10 cellular contexts compared by ENCODE assay signal in genomic region chr11:101126551-101127347, GRCh38. TPM values are rescaled to one million over a fixed set of nuclear protein-coding genes. Genes with fewer than 3 reads are reported as not detected.
A peak's percentile ranks its signal among the peaks of the same experiment; 100 is the strongest.
DNase-seq lines count a peak whose midpoint lies in the region; ATAC-seq, FAIRE-seq and TF ChIP-seq lines count a peak whose summit lies in the region.
"Had no signal": no experiment of that assay in that cellular context is flagged by ENCODE, and none has a peak within 500 bp of the region (broad histone marks: within the 10 kb centered on the region; RNA-seq: fewer than 3 reads in every experiment).

No MANE protein-coding gene starts in this region.

- H3K18ac ChIP-seq in mesenchymal stem cell (ENCODE audit: low read depth in 1 of 2, low read length in 2 of 2), result no peak overlapping the region

- ATAC-seq in activated CD8-positive, alpha-beta T cell treated with anti-CD3 and anti-CD28 coated beads, Interleukin-2, amount 10 ng/mL, durations not matched to agents 7 days and 5 days, result no peak
- no peak for ATAC-seq in activated CD8-positive, alpha-beta T cell treated with anti-CD3 and anti-CD28 coated beads for 36 hours
- ATAC-seq in upper lobe of right lung, result no peak

- no peak overlapping the region for H2AK5ac ChIP-seq in mesenchymal stem cell (ENCODE audit: low read length, severe bottlenecking)

- H3K27me3 ChIP-seq in endodermal cell (ENCODE audit: control insufficient read depth, insufficient read depth, low read length, poor library complexity, severe bottlenecking) (peaks cover 89% of the 10 kb centered on the region), mesenchymal stem cell (ENCODE audit: control insufficient read depth in 1 of 2, insufficient read depth in 1 of 2, low read length in 2 of 2) (peaks cover 42 to 43% of the 10 kb centered on the region in 2 experiments), upper lobe of right lung (peaks cover 40% of the 10 kb centered on the region)

- H3K27ac ChIP-seq in endodermal cell (ENCODE audit: low read depth, low read length), result no peak overlapping the region
- no peak overlapping the region for H3K27ac ChIP-seq in mesenchymal stem cell (ENCODE audit: low read length, poor library complexity, severe bottlenecking)
- H3K27ac ChIP-seq in upper lobe of right lung, result peak overlapping the region; percentile 70

- H2BK12ac ChIP-seq in mesenchymal stem cell (ENCODE audit: low read length in 2 of 2), result no peak overlapping the region

- no peaks in the 10 kb centered on the region for H3K36me3 ChIP-seq in endodermal cell (ENCODE audit: control insufficient read depth, insufficient read depth, low read length)
- no peaks in the 10 kb centered on the region for H3K36me3 ChIP-seq in mesenchymal stem cell (ENCODE audit: control insufficient read depth in 1 of 2, insufficient read depth in 2 of 2, low read depth in 1 of 2, low read length in 2 of 2)
- no peaks in the 10 kb centered on the region for H3K36me3 ChIP-seq in upper lobe of right lung

- DNase-seq in activated CD8-positive, alpha-beta T cell treated with anti-CD3 and anti-CD28 coated beads, Interleukin-2, amount 10 ng/mL, durations not matched to agents 7 days and 5 days, result no peak
- DNase-seq in activated CD8-positive, alpha-beta T cell treated with anti-CD3 and anti-CD28 coated beads for 36 hours, result no peak
- DNase-seq in endodermal cell (peak; percentile 67), mesenchymal stem cell (peak; percentile 35), upper lobe of right lung (no peak), frontal cortex (ENCODE audit: low spot score in 2 of 2) (no peak), NCI-H2227 treated with DMSO at 0.1 percent for 48 hours (lab: John Stamatoyannopoulos, UW) (no peak), NCI-H2029 (lab: John Stamatoyannopoulos, UW) (no peak)
- DNase-seq: amniotic stem cell; CD4-positive, CD25-positive, alpha-beta regulatory T cell had no signal

- intact Hi-C loops in activated CD8-positive, alpha-beta T cell treated with anti-CD3 and anti-CD28 coated beads for 36 hours (cut with micrococcal nuclease), result no loop called here
- intact Hi-C loops in upper lobe of right lung (cut with DNase I), result no loop called here

- no peaks in the 10 kb centered on the region for H3K9me3 Mint-ChIP-seq in activated CD8-positive, alpha-beta T cell treated with anti-CD3 and anti-CD28 coated beads, Interleukin-2, amount 10 ng/mL, durations not matched to agents 7 days and 5 days (ENCODE audit: insufficient read depth)
- no peaks in the 10 kb centered on the region for H3K9me3 Mint-ChIP-seq in activated CD8-positive, alpha-beta T cell treated with anti-CD3 and anti-CD28 coated beads for 36 hours
- no peaks in the 10 kb centered on the region for H3K9me3 Mint-ChIP-seq in endodermal cell

- peaks cover 4% of the 10 kb centered on the region for H3K4me1 Mint-ChIP-seq in activated CD8-positive, alpha-beta T cell treated with anti-CD3 and anti-CD28 coated beads, Interleukin-2, amount 10 ng/mL, durations not matched to agents 7 days and 5 days (ENCODE audit: low read depth)
- H3K4me1 Mint-ChIP-seq in activated CD8-positive, alpha-beta T cell treated with anti-CD3 and anti-CD28 coated beads for 36 hours (ENCODE audit: low read depth), result peaks cover 2% of the 10 kb centered on the region
- H3K4me1 Mint-ChIP-seq in endodermal cell, result peaks cover 7% of the 10 kb centered on the region

- TF ChIP-seq CTCF in activated CD8-positive, alpha-beta T cell treated with anti-CD3 and anti-CD28 coated beads for 36 hours (IDR thresholded peaks at IDR 0.05), result no peak
- TF ChIP-seq CTCF in endodermal cell (conservative IDR thresholded peaks at IDR 0.05) (no peak), upper lobe of right lung (IDR thresholded peaks at IDR 0.05) (no peak)

- H3K4me3 ChIP-seq in endodermal cell (ENCODE audit: low read length), result peak overlapping the region; percentile 74
- H3K4me3 ChIP-seq in mesenchymal stem cell (ENCODE audit: insufficient read depth in 1 of 2, low read depth in 1 of 2, low read length in 2 of 2), result peak overlapping the region; percentile 64 to 84
- peak overlapping the region; percentile 54 for H3K4me3 ChIP-seq in upper lobe of right lung

- no peak overlapping the region for H2BK120ac ChIP-seq in mesenchymal stem cell (ENCODE audit: low read depth, low read length)

- peak overlapping the region; percentile 4 for H2BK15ac ChIP-seq in mesenchymal stem cell (ENCODE audit: low read depth, poor library complexity, severe bottlenecking)

- no peak overlapping the region for H3K23ac ChIP-seq in mesenchymal stem cell (ENCODE audit: low read length in 2 of 2)

- POLR2A ChIA-PET in activated CD8-positive, alpha-beta T cell treated with anti-CD3 and anti-CD28 coated beads, Interleukin-2, amount 10 ng/mL, durations not matched to agents 7 days and 5 days (lab: Charles Lee), result no interaction called here
- POLR2A ChIA-PET in activated CD8-positive, alpha-beta T cell treated with anti-CD3 and anti-CD28 coated beads for 36 hours (lab: Charles Lee), result no interaction called here

- no peaks in the 10 kb centered on the region for H3K79me1 ChIP-seq in mesenchymal stem cell (replicated peaks; ENCODE audit: low read length, poor library complexity, severe bottlenecking)

- H4K8ac ChIP-seq in mesenchymal stem cell (ENCODE audit: low read length), result no peak overlapping the region

- CTCF ChIA-PET in activated CD8-positive, alpha-beta T cell treated with anti-CD3 and anti-CD28 coated beads, Interleukin-2, amount 10 ng/mL, durations not matched to agents 7 days and 5 days (lab: Charles Lee), result no interaction called here
- CTCF ChIA-PET in activated CD8-positive, alpha-beta T cell treated with anti-CD3 and anti-CD28 coated beads for 36 hours (lab: Charles Lee), result no interaction called here

- no peak overlapping the region for H3K9ac ChIP-seq in endodermal cell (ENCODE audit: extremely low read depth, low read length, poor library complexity, severe bottlenecking)
- H3K9ac ChIP-seq in mesenchymal stem cell (ENCODE audit: low read length), result peak overlapping the region; percentile 78

- H3K4me2 ChIP-seq in mesenchymal stem cell (ENCODE audit: low read length, poor library complexity, severe bottlenecking), result peak overlapping the region; percentile 81

- peaks cover 3% of the 10 kb centered on the region for H3K36me3 Mint-ChIP-seq in activated CD8-positive, alpha-beta T cell treated with anti-CD3 and anti-CD28 coated beads, Interleukin-2, amount 10 ng/mL, durations not matched to agents 7 days and 5 days (ENCODE audit: low read depth)
- H3K36me3 Mint-ChIP-seq in activated CD8-positive, alpha-beta T cell treated with anti-CD3 and anti-CD28 coated beads for 36 hours (ENCODE audit: low read depth), result peaks cover 3% of the 10 kb centered on the region
- no peaks in the 10 kb centered on the region for H3K36me3 Mint-ChIP-seq in endodermal cell (ENCODE audit: low read depth)
- H3K36me3 Mint-ChIP-seq: CD4-positive, CD25-positive, alpha-beta regulatory T cell had no signal

- H2AFZ ChIP-seq in mesenchymal stem cell (ENCODE audit: low read depth, low read length), result peak overlapping the region; percentile 1

- no peak for FAIRE-seq in frontal cortex (lab: Jason Lieb, UNC)

- H3K9me3 ChIP-seq in endodermal cell (ENCODE audit: control insufficient read depth, low read length) (no peaks in the 10 kb centered on the region), mesenchymal stem cell (ENCODE audit: control insufficient read depth, low read length) (no peaks in the 10 kb centered on the region), upper lobe of right lung (no peaks in the 10 kb centered on the region)

- no peak overlapping the region for H4K91ac ChIP-seq in mesenchymal stem cell (ENCODE audit: low read length)

- peak overlapping the region; percentile 36 for H3K4me3 Mint-ChIP-seq in activated CD8-positive, alpha-beta T cell treated with anti-CD3 and anti-CD28 coated beads, Interleukin-2, amount 10 ng/mL, durations not matched to agents 7 days and 5 days
- H3K4me3 Mint-ChIP-seq in activated CD8-positive, alpha-beta T cell treated with anti-CD3 and anti-CD28 coated beads for 36 hours, result no peak overlapping the region
- peak overlapping the region; percentile 60 for H3K4me3 Mint-ChIP-seq in endodermal cell
- H3K4me3 Mint-ChIP-seq: CD4-positive, CD25-positive, alpha-beta regulatory T cell had no signal

- H3K4me1 ChIP-seq in endodermal cell (ENCODE audit: control insufficient read depth, insufficient read depth, low read length), result no peaks in the 10 kb centered on the region
- peaks cover 23% of the 10 kb centered on the region for H3K4me1 ChIP-seq in mesenchymal stem cell (ENCODE audit: control insufficient read depth, insufficient read depth, low read depth, low read length)
- no peaks in the 10 kb centered on the region for H3K4me1 ChIP-seq in upper lobe of right lung

- H3K14ac ChIP-seq in mesenchymal stem cell (ENCODE audit: low read length in 2 of 2), result no peak overlapping the region

- peaks cover 30% of the 10 kb centered on the region for H3K27me3 Mint-ChIP-seq in activated CD8-positive, alpha-beta T cell treated with anti-CD3 and anti-CD28 coated beads, Interleukin-2, amount 10 ng/mL, durations not matched to agents 7 days and 5 days (ENCODE audit: low read depth)
- peaks cover 42% of the 10 kb centered on the region for H3K27me3 Mint-ChIP-seq in activated CD8-positive, alpha-beta T cell treated with anti-CD3 and anti-CD28 coated beads for 36 hours
- peaks cover 78% of the 10 kb centered on the region for H3K27me3 Mint-ChIP-seq in endodermal cell (ENCODE audit: insufficient read depth)

- WGBS in endodermal cell (ENCODE audit: insufficient coverage in 1 of 2, insufficient read length in 1 of 2), 2 experiments, result 5 to 7% methylated on average over 10 to 28 of the region's 28 CpGs
- WGBS in mesenchymal stem cell, result 6% methylated on average over 22 of the region's 28 CpGs

- no peak overlapping the region for H3K27ac Mint-ChIP-seq in activated CD8-positive, alpha-beta T cell treated with anti-CD3 and anti-CD28 coated beads, Interleukin-2, amount 10 ng/mL, durations not matched to agents 7 days and 5 days
- no peak overlapping the region for H3K27ac Mint-ChIP-seq in activated CD8-positive, alpha-beta T cell treated with anti-CD3 and anti-CD28 coated beads for 36 hours
- no peak overlapping the region for H3K27ac Mint-ChIP-seq in endodermal cell
- H3K27ac Mint-ChIP-seq: CD4-positive, CD25-positive, alpha-beta regulatory T cell had no signal

- no peak overlapping the region for H2BK5ac ChIP-seq in mesenchymal stem cell (ENCODE audit: low read depth, low read length, poor library complexity, severe bottlenecking)

- no peak overlapping the region for H3K4ac ChIP-seq in mesenchymal stem cell (ENCODE audit: low read depth in 1 of 2, low read length in 2 of 2)

RNA-seq across cellular contexts. Expression of gene PGR, which starts 2.9 kb away (rescaled TPM):
- not detected for total RNA-seq in activated CD8-positive, alpha-beta T cell treated with anti-CD3 and anti-CD28 coated beads, Interleukin-2, amount 10 ng/mL, durations not matched to agents 7 days and 5 days
- total RNA-seq in activated CD8-positive, alpha-beta T cell treated with anti-CD3 and anti-CD28 coated beads for 36 hours, result not detected
- total RNA-seq in endodermal cell (not detected), upper lobe of right lung (3.0 TPM), frontal cortex (under 0.01 TPM)
- not detected for polyA plus RNA-seq in endodermal cell (2013, experiment 1 of 2)
- 0.04 TPM for polyA plus RNA-seq in endodermal cell (2013, experiment 2 of 2)
- not detected for polyA plus RNA-seq in mesenchymal stem cell (2013, experiment 1 of 2)
- not detected for polyA plus RNA-seq in mesenchymal stem cell (2013, experiment 2 of 2)
- total RNA-seq: CD4-positive, CD25-positive, alpha-beta regulatory T cell had no signal
- polyA plus RNA-seq: CD4-positive, CD25-positive, alpha-beta regulatory T cell had no signal

Comparison
In these comparisons a context has a peak if more than half of its experiments do, and no peak if none do; other contexts are left out.
1. DNase-seq: peak in endodermal cell (single experiment) and mesenchymal stem cell (single experiment); none in activated CD8-positive, alpha-beta T cell treated with anti-CD3 and anti-CD28 coated beads, Interleukin-2, amount 10 ng/mL, durations not matched to agents 7 days and 5 days (single experiment), activated CD8-positive, alpha-beta T cell treated with anti-CD3 and anti-CD28 coated beads for 36 hours (single experiment), upper lobe of right lung (single experiment), frontal cortex (0 of 2), NCI-H2227 treated with DMSO at 0.1 percent for 48 hours (single experiment) and NCI-H2029 (single experiment).
2. Peak in every context shown above with its lines, with median percentiles within 50 percentile points of each other: H3K4me3 ChIP-seq.